In the genomic region with DNA sequence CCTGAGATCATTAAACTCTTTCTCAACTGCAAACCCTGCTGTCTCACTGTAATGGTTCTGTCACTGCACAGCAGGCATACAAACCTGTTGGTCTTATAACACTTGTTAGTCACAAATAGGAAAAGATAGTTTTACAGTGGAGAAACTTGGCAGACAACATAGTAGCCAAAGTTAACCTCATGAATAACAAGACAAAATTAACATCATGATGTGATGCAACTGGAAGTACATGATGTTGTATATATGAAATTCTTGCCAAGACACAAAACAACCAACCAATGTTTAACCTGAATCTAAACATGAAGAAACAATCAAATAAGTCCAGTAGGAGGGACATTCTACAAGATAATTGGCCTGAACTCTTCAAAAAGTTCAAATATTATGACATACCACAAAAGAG, we compare ENCODE assay signal across 31 cellular contexts.
DNase-seq lines count a peak whose midpoint lies in the region; ATAC-seq, FAIRE-seq and TF ChIP-seq lines count a peak whose summit lies in the region.
"Had no signal": no experiment of that assay in that cellular context is flagged by ENCODE, and none has a peak within 500 bp of the region (broad histone marks: within the 10 kb centered on the region; RNA-seq: fewer than 3 reads in every experiment).

No MANE protein-coding gene starts in this region.

- no peak for TF ChIP-seq CTCF in astrocyte (IDR thresholded peaks at IDR 0.05; ENCODE audit: insufficient read depth, low read depth, low read length)
- TF ChIP-seq CTCF in fibroblast of mammary gland (conservative IDR thresholded peaks at IDR 0.05; ENCODE audit: control insufficient read depth, insufficient read depth, low read depth, low read length), result no peak

- no peaks in the 10 kb centered on the region for H3K36me3 ChIP-seq in astrocyte (ENCODE audit: insufficient read depth, low read length)
- H3K36me3 ChIP-seq: ovary, right atrium auricular region had no signal

- H3K4me3 ChIP-seq in astrocyte (ENCODE audit: insufficient read depth, low read depth, low read length), result no peak overlapping the region
- no peak overlapping the region for H3K4me3 ChIP-seq in fibroblast of mammary gland (ENCODE audit: control insufficient read depth, low read depth, low read length)
- H3K4me3 ChIP-seq: ovary, right atrium auricular region had no signal

- DNase-seq in EH (ENCODE audit: low read depth) (peak; percentile 83), astrocyte (ENCODE audit: low read depth) (peak; percentile 80), fibroblast of mammary gland (ENCODE audit: low read depth) (peak; percentile 79), stromal cell of bone marrow (ENCODE audit: low read depth) (peak; percentile 79), GM19238 (ENCODE audit: insufficient read length, low spot score) (no peak), NCI-H1930 (lab: John Stamatoyannopoulos, UW) (no peak), anterior cingulate cortex (lab: John Stamatoyannopoulos, UW) (no peak)
- DNase-seq: activated B cell treated with CpG ODN at 0.5 μM for 24 hours; activated CD8-positive, alpha-beta T cell treated with anti-CD3 and anti-CD28 coated beads for 36 hours; activated effector memory CD4-positive, alpha-beta T cell treated with anti-CD3 and anti-CD28 coated beads, Interleukin-2, amount 50 U/mL, for 16 hours; activated naive CD8-positive, alpha-beta T cell treated with anti-CD3 and anti-CD28 coated beads, Interleukin-2, amount 50 U/mL, for 24 hours; activated T-cell treated with anti-CD3 and anti-CD28 coated beads for 4 hours; C1 segment of cervical spinal cord; effector CD4-positive, alpha-beta T cell; head of caudate nucleus; left cardiac atrium; MV-4-11; naive B cell; NCI-H187; NCI-H82; ovary; stimulated activated CD4-positive, alpha-beta T cell treated with anti-CD3 and anti-CD28 coated beads, Interleukin-12 subunit alpha, Interleukin-12 subunit beta, amount 100 ng/mL, for 4 hours; stimulated activated naive CD8-positive, alpha-beta T cell treated with anti-CD3 and anti-CD28 coated beads, Interleukin-15, amount 100 ng/mL, for 72 hours; T1000; trophoblast cell had no signal

- no peaks in the 10 kb centered on the region for H3K9me3 ChIP-seq in astrocyte (ENCODE audit: insufficient read depth, low read depth, low read length)
- H3K9me3 ChIP-seq: ovary, right atrium auricular region had no signal

- no peak overlapping the region for H3K27ac ChIP-seq in astrocyte (ENCODE audit: low read depth, low read length)
- H3K27ac ChIP-seq: KMS-11, ovary, right atrium auricular region had no signal

- no peaks in the 10 kb centered on the region for H4K20me1 ChIP-seq in astrocyte (ENCODE audit: insufficient read depth, low read length)

- no peak overlapping the region for H3K9ac ChIP-seq in astrocyte (ENCODE audit: low read length)
- H3K9ac ChIP-seq: KMS-11 had no signal

- H3K4me2 ChIP-seq in astrocyte (ENCODE audit: low read length), result no peak overlapping the region
- H3K4me2 ChIP-seq: KMS-11 had no signal

- no peaks in the 10 kb centered on the region for H3K36me3 Mint-ChIP-seq in astrocyte (ENCODE audit: low read depth, unreplicated experiment)
- H3K36me3 Mint-ChIP-seq: naive B cell had no signal

- no peaks in the 10 kb centered on the region for H3K79me2 ChIP-seq in astrocyte (ENCODE audit: insufficient read depth, low read length)

- peaks cover 1% of the 10 kb centered on the region for H3K9me3 Mint-ChIP-seq in astrocyte (ENCODE audit: unreplicated experiment)
- H3K9me3 Mint-ChIP-seq: activated B cell treated with CpG ODN at 0.5 μM for 24 hours; activated CD8-positive, alpha-beta T cell treated with anti-CD3 and anti-CD28 coated beads for 36 hours had no signal

- no peak overlapping the region for H2AFZ ChIP-seq in astrocyte (ENCODE audit: low read depth, low read length)

- H3K4me1 ChIP-seq in astrocyte (ENCODE audit: insufficient read depth, low read length), result peaks cover 8% of the 10 kb centered on the region
- H3K4me1 ChIP-seq: right atrium auricular region had no signal

- ATAC-seq in activated CD4-positive, CD25-positive, alpha-beta regulatory T cell treated with anti-CD3 and anti-CD28 coated beads, Interleukin-2, amount 50 U/mL, for 24 hours, result no peak
- ATAC-seq: activated CD8-positive, alpha-beta T cell treated with anti-CD3 and anti-CD28 coated beads for 36 hours; activated naive CD8-positive, alpha-beta T cell treated with anti-CD3 and anti-CD28 coated beads, Interleukin-2, amount 50 U/mL, for 24 hours; HCT116; left cardiac atrium; Right ventricle myocardium inferior; stimulated activated naive CD8-positive, alpha-beta T cell treated with anti-CD3 and anti-CD28 coated beads, Interleukin-15, amount 100 ng/mL, for 72 hours had no signal

- H3K27me3 Mint-ChIP-seq in astrocyte (ENCODE audit: low read depth, unreplicated experiment), result peaks cover 5% of the 10 kb centered on the region

- H3K27me3 ChIP-seq in astrocyte (ENCODE audit: insufficient read depth, low read length), result no peaks in the 10 kb centered on the region
- H3K27me3 ChIP-seq: ovary, right atrium auricular region had no signal

- H3K27ac Mint-ChIP-seq in astrocyte (ENCODE audit: unreplicated experiment), result no peak overlapping the region
- H3K27ac Mint-ChIP-seq: activated B cell treated with CpG ODN at 0.5 μM for 24 hours; activated CD8-positive, alpha-beta T cell treated with anti-CD3 and anti-CD28 coated beads for 36 hours; activated naive CD8-positive, alpha-beta T cell treated with anti-CD3 and anti-CD28 coated beads, Interleukin-2, amount 50 U/mL, for 24 hours; stimulated activated naive CD8-positive, alpha-beta T cell treated with anti-CD3 and anti-CD28 coated beads, Interleukin-15, amount 100 ng/mL, for 72 hours had no signal

- FAIRE-seq in astrocyte (lab: Jason Lieb, UNC), result peak; percentile 45
- FAIRE-seq: GM18507 had no signal

- no peaks in the 10 kb centered on the region for H3K4me1 Mint-ChIP-seq in astrocyte (ENCODE audit: low read depth, unreplicated experiment)
- H3K4me1 Mint-ChIP-seq: activated B cell treated with CpG ODN at 0.5 μM for 24 hours; activated naive CD8-positive, alpha-beta T cell treated with anti-CD3 and anti-CD28 coated beads, Interleukin-2, amount 50 U/mL, for 24 hours; naive B cell; stimulated activated naive CD8-positive, alpha-beta T cell treated with anti-CD3 and anti-CD28 coated beads, Interleukin-15, amount 100 ng/mL, for 72 hours had no signal

- H3K4me3 Mint-ChIP-seq in astrocyte (ENCODE audit: unreplicated experiment), result no peak overlapping the region
- H3K4me3 Mint-ChIP-seq: activated B cell treated with CpG ODN at 0.5 μM for 24 hours; activated CD8-positive, alpha-beta T cell treated with anti-CD3 and anti-CD28 coated beads for 36 hours; activated naive CD8-positive, alpha-beta T cell treated with anti-CD3 and anti-CD28 coated beads, Interleukin-2, amount 50 U/mL, for 24 hours; naive B cell; stimulated activated naive CD8-positive, alpha-beta T cell treated with anti-CD3 and anti-CD28 coated beads, Interleukin-15, amount 100 ng/mL, for 72 hours had no signal

Comparison
In these comparisons a context has a peak if more than half of its experiments do, and no peak if none do; other contexts are left out.
1. DNase-seq: peak in EH (single experiment), astrocyte (single experiment), fibroblast of mammary gland (single experiment) and stromal cell of bone marrow (single experiment); none in GM19238 (single experiment), NCI-H1930 (0 of 2) and anterior cingulate cortex (0 of 58).